In genomic region chr19:49767967-49768581, GRCh38 we compare ENCODE assay signal across 8 cellular contexts. TPM values are rescaled to one million over a fixed set of nuclear protein-coding genes. Genes with fewer than 3 reads are reported as not detected.
A peak's percentile ranks its signal among the peaks of the same experiment; 100 is the strongest.
DNase-seq lines count a peak whose midpoint lies in the region; ATAC-seq and TF ChIP-seq lines count a peak whose summit lies in the region.

No MANE protein-coding gene starts in this region.

- no peak for TF ChIP-seq CTCF in WERI-Rb-1 (IDR thresholded peaks at IDR 0.05; ENCODE audit: low read depth, low read length)
- TF ChIP-seq CTCF in foreskin fibroblast (IDR thresholded peaks at IDR 0.05; ENCODE audit: low read depth, low read length), result no peak
- TF ChIP-seq CTCF in sigmoid colon (IDR thresholded peaks at IDR 0.05), result no peak

- H3K4me1 ChIP-seq in GM23248 (ENCODE audit: insufficient read depth), result peaks cover 19% of the 10 kb centered on the region
- peaks cover 0 to 36% (median 27%) of the 10 kb centered on the region in 4 donors for H3K4me1 ChIP-seq in sigmoid colon

- no peak overlapping the region for H2AFZ ChIP-seq in GM23248

- no peaks in the 10 kb centered on the region for H3K9me2 ChIP-seq in GM23248 (ENCODE audit: insufficient read depth)

- H3K4me3 ChIP-seq in GM23248, result peak overlapping the region; percentile 98
- peak overlapping the region; percentile 90; the same call in 1 of the 2 replicates for H3K4me3 ChIP-seq in WERI-Rb-1 (ENCODE audit: low read depth, low read length)
- H3K4me3 ChIP-seq in foreskin fibroblast (ENCODE audit: low read depth in 1 of 2, low read length in 2 of 2), result peak overlapping the region; percentile 92 to 97
- H3K4me3 ChIP-seq in sigmoid colon, result peak overlapping the region; percentile 85 to 96 (median 92)

- no peaks in the 10 kb centered on the region for H4K20me1 ChIP-seq in GM23248 (ENCODE audit: insufficient read depth)

- 17 to 22% methylated on average over 11 to 12 of the region's 12 CpGs for WGBS in GM23248 (ENCODE audit: low coverage in 1 of 2, low lambda C conversion rate in 2 of 2, missing lambda C conversion rate in 2 of 2), 2 experiments
- 76% methylated on average over 12 of the region's 12 CpGs for whole genome bisulfite sequencing in sigmoid colon, 2 donors

- peak; percentile 45 for DNase-seq in GM23248
- DNase-seq in WERI-Rb-1, result no peak
- no peak for DNase-seq in foreskin fibroblast
- DNase-seq in sigmoid colon, result no peak
- DNase-seq in stimulated activated CD4-positive, alpha-beta T cell treated with anti-CD3 and anti-CD28 coated beads, Interleukin-2, amount 100 ng/mL, for 48 hours, result no peak
- DNase-seq in putamen (ENCODE audit: low spot score), result no peak
- DNase-seq in NCI-H1694 treated with DMSO at 0.1 percent for 48 hours (lab: John Stamatoyannopoulos, UW), result no peak

- in situ Hi-C loops in GM23248 (cut with MboI), result no loop called here

- intact Hi-C loops in sigmoid colon (cut with DNase I), result loop anchor here (2.0 kb wide), 3 partner anchors 45 to 109 kb away; partner anchors contain the start of genes AKT1S1, CPT1C, FUZ and TBC1D17

- peaks cover 62% of the 10 kb centered on the region for H3K79me2 ChIP-seq in GM23248 (ENCODE audit: insufficient read depth)

- H3K36me3 ChIP-seq in GM23248 (ENCODE audit: low read depth), result no peaks in the 10 kb centered on the region
- H3K36me3 ChIP-seq in WERI-Rb-1, result no peaks in the 10 kb centered on the region
- H3K36me3 ChIP-seq in sigmoid colon, result no peaks in the 10 kb centered on the region

- no peak for ATAC-seq in GM21447 (IDR thresholded peaks at IDR 0.05; ENCODE audit: unreplicated experiment)

- peaks cover 7% of the 10 kb centered on the region for H3F3A ChIP-seq in GM23248 (ENCODE audit: insufficient read depth)

- H3K27me3 ChIP-seq in GM23248 (replicated peaks; ENCODE audit: insufficient read depth) (no peaks in the 10 kb centered on the region), WERI-Rb-1 (ENCODE audit: insufficient read depth, low read depth, severe bottlenecking) (no peaks in the 10 kb centered on the region), sigmoid colon (no peaks in the 10 kb centered on the region)

- H3K4me2 ChIP-seq in GM23248 (ENCODE audit: unreplicated experiment), result peak overlapping the region; percentile 92

- H3K27ac ChIP-seq in GM23248, result peak overlapping the region; percentile 47; the same call in 1 of the 2 replicates
- no peak overlapping the region for H3K27ac ChIP-seq in WERI-Rb-1
- peak overlapping the region in 3 of 4 donors; percentile 89 to 92 (median 91) for H3K27ac ChIP-seq in sigmoid colon

- TF ChIP-seq EP300 in sigmoid colon (IDR thresholded peaks at IDR 0.05), result no peak

- peak overlapping the region; percentile 92 for H3K9ac ChIP-seq in GM23248

- no peaks in the 10 kb centered on the region for H3K9me3 ChIP-seq in GM23248 (ENCODE audit: low read depth)
- H3K9me3 ChIP-seq in WERI-Rb-1 (ENCODE audit: severe bottlenecking), result no peaks in the 10 kb centered on the region
- H3K9me3 ChIP-seq in sigmoid colon, result no peaks in the 10 kb centered on the region

- TF ChIP-seq POLR2A in sigmoid colon (IDR thresholded peaks at IDR 0.05), result no peak

RNA-seq across cellular contexts. Expression of gene AP2A1, which starts 1.3 kb away (rescaled TPM):
- 118 and 124 TPM in 2 replicates for total RNA-seq in GM23248 (2014; rRNA removed; shearing (Covaris generic))
- polyA plus RNA-seq in GM23248 (2016; fragmentation: Nextera tagmentation; extraction: Ambion mirVana) (64.2 and 64.9 TPM in 2 replicates), sigmoid colon (10 to 100 TPM; 33.0 to 77.4 (median 40.9) TPM)
- total RNA-seq in sigmoid colon, result 10 to 100 TPM; 48.5 to 81.1 (median 52.0) TPM

RNA-seq across cellular contexts. Expression of gene TSKS, which starts 5.0 kb away (rescaled TPM):
- 0.38 and 2.1 TPM in 2 replicates for total RNA-seq in GM23248 (2014; rRNA removed; shearing (Covaris generic))
- polyA plus RNA-seq in GM23248 (2016; fragmentation: Nextera tagmentation; extraction: Ambion mirVana) (0.31 and 0.93 TPM in 2 replicates), sigmoid colon (1 to 10 TPM in 1 of 3 donors, under 1 TPM in 1, not detected in 1; 0.36 to 1.2 TPM)
- under 1 TPM in 1 of 4 donors, not detected in 3; 0.83 TPM for total RNA-seq in sigmoid colon

RNA-seq across cellular contexts. Expression of gene FUZ, which starts 45.0 kb away (rescaled TPM):
- total RNA-seq in GM23248 (2014; rRNA removed; shearing (Covaris generic)), result 17.7 and 21.1 TPM in 2 replicates
- 11.7 and 15.1 TPM in 2 replicates for polyA plus RNA-seq in GM23248 (2016; fragmentation: Nextera tagmentation; extraction: Ambion mirVana)
- total RNA-seq in sigmoid colon, result 10 to 100 TPM; 21.0 to 32.9 (median 23.1) TPM
- 10 to 100 TPM in 2 of 3 donors, 1 to 10 TPM in 1; 7.4 to 17.4 (median 16.3) TPM for polyA plus RNA-seq in sigmoid colon

RNA-seq across cellular contexts. Expression of gene MED25, which starts 50.0 kb away (rescaled TPM):
- total RNA-seq in GM23248 (2014; rRNA removed; shearing (Covaris generic)), result 21.8 and 24.2 TPM in 2 replicates
- 17.4 and 21.9 TPM in 2 replicates for polyA plus RNA-seq in GM23248 (2016; fragmentation: Nextera tagmentation; extraction: Ambion mirVana)
- 10 to 100 TPM; 17.8 to 45.4 (median 22.4) TPM for total RNA-seq in sigmoid colon
- polyA plus RNA-seq in sigmoid colon, result 10 to 100 TPM; 18.0 to 43.5 (median 30.1) TPM
